Comparison of ENCODE assay signal across 8 cellular contexts in genomic region chr16:24255446-24256352, GRCh38. TPM values are rescaled to one million over a fixed set of nuclear protein-coding genes. Genes with fewer than 3 reads are reported as not detected.
DNase-seq lines count a peak whose midpoint lies in the region; ATAC-seq and TF ChIP-seq lines count a peak whose summit lies in the region.

Gene CACNG3, plus strand, starts transcription at chr16:24256335. Its CDS starts 420 bp downstream, at chr16:24256755.

- no peak for TF ChIP-seq CTCF in NB4 (IDR thresholded peaks at IDR 0.05; ENCODE audit: low read depth, low read length)
- no peak for TF ChIP-seq CTCF in cardiac muscle cell (IDR thresholded peaks at IDR 0.05; ENCODE audit: low read depth, low read length)

- no peaks in the 10 kb centered on the region for H3K9me3 ChIP-seq in cardiac muscle cell (ENCODE audit: low read depth)

- in situ Hi-C loops in Caki2 (cut with HindIII; ENCODE audit: low pct_unique_long_range_greater_than_20kb, low sequenced_read_pairs), result no loop called here

- TF ChIP-seq POLR2A in NB4 (IDR thresholded peaks at IDR 0.05; ENCODE audit: extremely low read depth, insufficient read length), result no peak

- H3K36me3 ChIP-seq in cardiac muscle cell, result no peaks in the 10 kb centered on the region

- no peak within 1 kb of the TSS for H3K4me3 ChIP-seq in NB4 (ENCODE audit: low read depth, low read length)
- no peak within 1 kb of the TSS for H3K4me3 ChIP-seq in cardiac muscle cell

- no peak within 1 kb of the TSS for H3K27ac ChIP-seq in cardiac muscle cell

- peaks cover 67% of the 10 kb centered on the region for H3K27me3 ChIP-seq in cardiac muscle cell

- DNase-seq in Caki2 (ENCODE audit: low read depth) (peak; percentile 48), NB4 (ENCODE audit: low read depth) (peak; percentile 83), cardiac muscle cell (ENCODE audit: low read depth in 1 of 2, low spot score in 1 of 2) (peak; percentile 38 to 97), retina (peak; percentile 89), HCEC 1CT (no peak)
- DNase-seq in activated T-cell treated with anti-CD3 and anti-CD28 coated beads, Interleukin-2, amount 50 U/mL, for 48 hours, result peak; percentile 69 to 73

- peaks cover 4% of the 10 kb centered on the region for H3K4me1 ChIP-seq in cardiac muscle cell (ENCODE audit: low read depth)

- ATAC-seq in GM21786 (IDR thresholded peaks at IDR 0.05; ENCODE audit: unreplicated experiment) (no peak), HG02642 (IDR thresholded peaks at IDR 0.05; ENCODE audit: poor library complexity, unreplicated experiment) (no peak)

RNA-seq across cellular contexts. Expression of gene CACNG3, which starts in this region (rescaled TPM):
- not detected in 2 replicates for total RNA-seq in Caki2 (2014; rRNA removed; shearing (Covaris generic); ENCODE audit: low replicate concordance)
- total RNA-seq in cardiac muscle cell, result not detected in 2 replicates
- not detected in 2 replicates for polyA plus RNA-seq in cardiac muscle cell

Comparison
In these comparisons a context has a peak if more than half of its experiments do, and no peak if none do; other contexts are left out.
1. Peak in DNase-seq in Caki2; RNA of the gene not detected or under 1 TPM.
2. Peak in DNase-seq in cardiac muscle cell; RNA of the gene not detected or under 1 TPM.